Comparison of ENCODE assay signal across 17 cellular contexts in the genomic region with DNA sequence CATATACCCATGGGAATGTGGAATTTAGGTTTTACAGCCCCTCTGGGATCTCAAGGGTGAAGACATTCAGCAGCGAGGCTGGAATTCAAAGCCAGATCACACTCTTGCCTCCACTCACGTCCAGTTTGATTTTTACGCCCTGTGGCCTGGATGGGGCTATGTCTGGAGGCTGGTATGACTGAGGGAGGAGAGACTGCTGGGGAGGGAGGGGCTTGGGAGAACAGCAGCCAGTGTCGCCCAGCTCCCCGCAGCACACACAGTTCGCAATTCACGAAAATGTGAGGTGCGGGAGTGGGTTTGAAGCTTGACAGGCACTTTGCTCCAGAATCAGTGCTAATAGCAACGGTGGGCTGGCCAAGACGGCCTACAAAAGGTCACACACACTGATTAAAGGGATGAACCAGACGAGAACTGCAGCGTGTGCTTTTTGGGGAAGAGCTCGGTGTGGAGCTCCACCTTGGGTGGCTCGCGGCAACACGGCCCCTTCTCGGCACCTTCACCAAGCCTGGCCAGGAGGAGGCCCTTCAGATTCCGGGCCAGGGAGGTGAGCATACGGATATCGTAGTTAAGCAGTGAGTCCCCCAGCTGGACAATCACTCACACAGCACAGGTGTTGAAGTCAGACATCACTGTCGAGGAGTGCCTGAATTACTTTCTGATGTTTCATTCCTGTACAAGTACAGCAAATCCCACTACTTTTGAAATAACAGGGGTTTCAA. TPM values are rescaled to one million over a fixed set of nuclear protein-coding genes. Genes with fewer than 3 reads are reported as not detected.
DNase-seq lines count a peak whose midpoint lies in the region; FAIRE-seq and TF ChIP-seq lines count a peak whose summit lies in the region.
"Had no signal": no experiment of that assay in that cellular context is flagged by ENCODE, and none has a peak within 500 bp of the region (broad histone marks: within the 10 kb centered on the region; RNA-seq: fewer than 3 reads in every experiment).

No MANE protein-coding gene starts in this region.

- H3K4me3 ChIP-seq in H7 (ENCODE audit: insufficient read depth, low read depth, low read length) (no peak overlapping the region), kidney (ENCODE audit: low read length in 2 of 2) (peak overlapping the region in 1 of 2 donors; percentile 33), ascending aorta (peak overlapping the region in 1 of 2 donors; percentile 49)
- H3K4me3 ChIP-seq: ovary had no signal

- CTCF ChIA-PET in activated CD4-positive, alpha-beta memory T cell treated with anti-CD3 and anti-CD28 coated beads, Interleukin-2, amount 10 ng/mL, durations not matched to agents 7 days and 5 days (lab: Charles Lee), result interaction anchor here (2.3 kb wide), 1 partner anchor 182 kb away, joined by 6 read pairs; a partner anchor contains a TSS

- no peaks in the 10 kb centered on the region for H3K27me3 Mint-ChIP-seq in dendritic cell treated with granulocyte-macrophage colony-stimulating factor and Interleukin-4, amounts not matched to agents 40 ng/mL and 50 ng/mL, for 4 days
- no peaks in the 10 kb centered on the region for H3K27me3 Mint-ChIP-seq in activated CD4-positive, alpha-beta memory T cell treated with anti-CD3 and anti-CD28 coated beads, Interleukin-2, amount 10 ng/mL, durations not matched to agents 7 days and 5 days
- H3K27me3 Mint-ChIP-seq in chondrocyte (ENCODE audit: low read depth), result no peaks in the 10 kb centered on the region
- H3K27me3 Mint-ChIP-seq: activated naive CD8-positive, alpha-beta T cell treated with anti-CD3 and anti-CD28 coated beads, Interleukin-2, amount 10 ng/mL, durations not matched to agents 7 days and 5 days had no signal

- peak overlapping the region in 1 of 2 donors; percentile 47 for H3K9ac ChIP-seq in kidney (ENCODE audit: low read length in 2 of 2)

- POLR2A ChIA-PET in activated CD4-positive, alpha-beta memory T cell treated with anti-CD3 and anti-CD28 coated beads, Interleukin-2, amount 10 ng/mL, durations not matched to agents 7 days and 5 days (lab: Charles Lee), result interaction anchor here (2.8 to 4.4 kb wide), 2 partner anchors 12 to 20 kb away, joined by 26 to 28 read pairs; no protein-coding TSS in a partner anchor

- H3K9me3 Mint-ChIP-seq in dendritic cell treated with granulocyte-macrophage colony-stimulating factor and Interleukin-4, amounts not matched to agents 40 ng/mL and 50 ng/mL, for 4 days, result no peaks in the 10 kb centered on the region
- no peaks in the 10 kb centered on the region for H3K9me3 Mint-ChIP-seq in activated CD4-positive, alpha-beta memory T cell treated with anti-CD3 and anti-CD28 coated beads, Interleukin-2, amount 10 ng/mL, durations not matched to agents 7 days and 5 days
- no peaks in the 10 kb centered on the region for H3K9me3 Mint-ChIP-seq in chondrocyte (ENCODE audit: low read depth)
- H3K9me3 Mint-ChIP-seq: activated naive CD8-positive, alpha-beta T cell treated with anti-CD3 and anti-CD28 coated beads, Interleukin-2, amount 10 ng/mL, durations not matched to agents 7 days and 5 days; CD14-positive monocyte had no signal

- intact Hi-C loops in dendritic cell treated with granulocyte-macrophage colony-stimulating factor and Interleukin-4, amounts not matched to agents 40 ng/mL and 50 ng/mL, for 4 days (cut with micrococcal nuclease), result no loop called here
- intact Hi-C loops in kidney (cut with DNase I), result no loop called here
- intact Hi-C loops in ascending aorta (cut with DNase I), result no loop called here

- H3K4me3 Mint-ChIP-seq in dendritic cell treated with granulocyte-macrophage colony-stimulating factor and Interleukin-4, amounts not matched to agents 40 ng/mL and 50 ng/mL, for 4 days, result no peak overlapping the region
- no peak overlapping the region for H3K4me3 Mint-ChIP-seq in activated CD4-positive, alpha-beta memory T cell treated with anti-CD3 and anti-CD28 coated beads, Interleukin-2, amount 10 ng/mL, durations not matched to agents 7 days and 5 days
- no peak overlapping the region for H3K4me3 Mint-ChIP-seq in chondrocyte (ENCODE audit: unreplicated experiment)
- H3K4me3 Mint-ChIP-seq: activated naive CD8-positive, alpha-beta T cell treated with anti-CD3 and anti-CD28 coated beads, Interleukin-2, amount 10 ng/mL, durations not matched to agents 7 days and 5 days; CD14-positive monocyte had no signal

- H3K9me3 ChIP-seq in kidney (ENCODE audit: control insufficient read depth in 1 of 2, low read length in 2 of 2) (no peaks in the 10 kb centered on the region), ascending aorta (no peaks in the 10 kb centered on the region)
- H3K9me3 ChIP-seq: ovary had no signal

- FAIRE-seq in kidney (lab: Jason Lieb, UNC), result no peak

- H3K36me3 Mint-ChIP-seq in dendritic cell treated with granulocyte-macrophage colony-stimulating factor and Interleukin-4, amounts not matched to agents 40 ng/mL and 50 ng/mL, for 4 days (ENCODE audit: low read depth), result peaks cover 81% of the 10 kb centered on the region
- H3K36me3 Mint-ChIP-seq in activated CD4-positive, alpha-beta memory T cell treated with anti-CD3 and anti-CD28 coated beads, Interleukin-2, amount 10 ng/mL, durations not matched to agents 7 days and 5 days (ENCODE audit: low read depth), result peaks cover 27% of the 10 kb centered on the region
- peaks cover 6% of the 10 kb centered on the region for H3K36me3 Mint-ChIP-seq in chondrocyte (ENCODE audit: low read depth)

- peak overlapping the region; percentile 30 for H3K27ac Mint-ChIP-seq in dendritic cell treated with granulocyte-macrophage colony-stimulating factor and Interleukin-4, amounts not matched to agents 40 ng/mL and 50 ng/mL, for 4 days
- H3K27ac Mint-ChIP-seq in activated CD4-positive, alpha-beta memory T cell treated with anti-CD3 and anti-CD28 coated beads, Interleukin-2, amount 10 ng/mL, durations not matched to agents 7 days and 5 days, result no peak overlapping the region
- H3K27ac Mint-ChIP-seq in chondrocyte (ENCODE audit: unreplicated experiment), result no peak overlapping the region
- H3K27ac Mint-ChIP-seq: activated naive CD8-positive, alpha-beta T cell treated with anti-CD3 and anti-CD28 coated beads, Interleukin-2, amount 10 ng/mL, durations not matched to agents 7 days and 5 days had no signal

- peaks cover 62% of the 10 kb centered on the region for H3K4me1 Mint-ChIP-seq in dendritic cell treated with granulocyte-macrophage colony-stimulating factor and Interleukin-4, amounts not matched to agents 40 ng/mL and 50 ng/mL, for 4 days (ENCODE audit: low read depth)
- peaks cover 35% of the 10 kb centered on the region for H3K4me1 Mint-ChIP-seq in activated CD4-positive, alpha-beta memory T cell treated with anti-CD3 and anti-CD28 coated beads, Interleukin-2, amount 10 ng/mL, durations not matched to agents 7 days and 5 days
- H3K4me1 Mint-ChIP-seq in chondrocyte (ENCODE audit: low read depth), result peaks cover 27% of the 10 kb centered on the region

- no peaks in the 10 kb centered on the region for H3K27me3 ChIP-seq in H7 (ENCODE audit: control insufficient read depth, insufficient read depth, low read length)
- H3K27me3 ChIP-seq in ascending aorta, result no peaks in the 10 kb centered on the region
- H3K27me3 ChIP-seq: ovary had no signal

- H3K27ac ChIP-seq in kidney (ENCODE audit: low read depth in 2 of 2, low read length in 2 of 2), result no peak overlapping the region
- peak overlapping the region in 1 of 2 donors; percentile 50 for H3K27ac ChIP-seq in ascending aorta
- H3K27ac ChIP-seq: ovary had no signal

- peaks cover 13 to 16% of the 10 kb centered on the region in 2 donors for H3K4me1 ChIP-seq in kidney (ENCODE audit: control insufficient read depth in 1 of 2, insufficient read depth in 1 of 2, low read depth in 1 of 2, low read length in 2 of 2)
- peaks cover 13 to 47% of the 10 kb centered on the region in 2 donors for H3K4me1 ChIP-seq in ascending aorta

- DNase-seq in H7 (peak; percentile 80), kidney (no peak), retina (peak; percentile 46), ascending aorta (ENCODE audit: low spot score in 2 of 2) (no peak), NCI-H1694 (lab: John Stamatoyannopoulos, UW) (no peak), chondrocyte (ENCODE audit: low spot score) (no peak)
- DNase-seq in activated CD4-positive, alpha-beta memory T cell treated with anti-CD3 and anti-CD28 coated beads, Interleukin-2, amount 10 ng/mL, durations not matched to agents 7 days and 5 days, result no peak
- DNase-seq: activated CD8-positive, alpha-beta memory T cell treated with anti-CD3 and anti-CD28 coated beads, Interleukin-2, amount 50 U/mL, for 48 hours; activated naive CD8-positive, alpha-beta T cell treated with anti-CD3 and anti-CD28 coated beads, Interleukin-2, amount 10 ng/mL, durations not matched to agents 7 days and 5 days; cortex of kidney; NCI-H146; NCI-H69; ovary; stimulated activated CD4-positive, alpha-beta T cell treated with anti-CD3 and anti-CD28 coated beads, Interleukin-4, amount 100 ng/mL, for 24 hours; stimulated activated naive CD4-positive, alpha-beta T cell had no signal

- TF ChIP-seq CTCF in kidney (IDR thresholded peaks at IDR 0.05; ENCODE audit: borderline replicate concordance, extremely low read depth, insufficient read depth) (peak; percentile 7), ascending aorta (IDR thresholded peaks at IDR 0.05) (no peak), chondrocyte (IDR thresholded peaks at IDR 0.05) (no peak)

- peaks cover 15% of the 10 kb centered on the region for H3K36me3 ChIP-seq in H7 (replicated peaks; ENCODE audit: control insufficient read depth, insufficient read depth, low read length)
- peaks cover 3 to 5% of the 10 kb centered on the region in 2 donors for H3K36me3 ChIP-seq in kidney (ENCODE audit: control insufficient read depth in 1 of 2, insufficient read depth in 2 of 2, low read length in 2 of 2)
- peaks cover 9 to 20% of the 10 kb centered on the region in 2 donors for H3K36me3 ChIP-seq in ascending aorta
- H3K36me3 ChIP-seq: ovary had no signal

RNA-seq across cellular contexts. Expression of a gene that starts 16.4 kb away (rescaled TPM):
- 22.0 and 22.2 TPM in 2 replicates for total RNA-seq in H7 (2014; rRNA removed; shearing (Covaris generic))
- total RNA-seq in kidney (38.5 TPM), ascending aorta (70.4 TPM), chondrocyte (23.2 to 23.9 TPM (median 23.8 TPM) in 3 replicates)
- 15.7 TPM for polyA plus RNA-seq in kidney (ENCODE audit: insufficient read depth, low read depth, low replicate concordance)
- 10 to 100 TPM; 25.0 to 25.3 TPM for total RNA-seq in activated CD4-positive, alpha-beta memory T cell treated with anti-CD3 and anti-CD28 coated beads, Interleukin-2, amount 10 ng/mL, durations not matched to agents 7 days and 5 days

Comparison
In these comparisons a context has a peak if more than half of its experiments do, and no peak if none do; other contexts are left out.
1. DNase-seq: peak in H7 (single experiment) and retina (single experiment); none in kidney (single experiment), ascending aorta (0 of 2), activated CD4-positive, alpha-beta memory T cell treated with anti-CD3 and anti-CD28 coated beads, Interleukin-2, amount 10 ng/mL, durations not matched to agents 7 days and 5 days (single experiment), NCI-H1694 (single experiment) and chondrocyte (single experiment).